8 cellular contexts compared by ENCODE assay signal in genomic region chr5:69042500-69042899, GRCh38. TPM values are rescaled to one million over a fixed set of nuclear protein-coding genes. Genes with fewer than 3 reads are reported as not detected.
DNase-seq lines count a peak whose midpoint lies in the region; ATAC-seq and TF ChIP-seq lines count a peak whose summit lies in the region.

No MANE protein-coding gene starts in this region.

- peak overlapping the region; percentile 76 for H3K27ac Mint-ChIP-seq in activated CD4-positive, alpha-beta memory T cell treated with anti-CD3 and anti-CD28 coated beads for 36 hours

- no peak overlapping the region for H3K4me3 ChIP-seq in parathyroid adenoma (ENCODE audit: low read depth, low read length)
- H3K4me3 ChIP-seq in mesendoderm (ENCODE audit: low read length): no peak overlapping the region
- H3K4me3 ChIP-seq in BE2C (ENCODE audit: low read depth, low read length): no peak overlapping the region; the same call in 1 of the 2 replicates

- no peak overlapping the region for H4K8ac ChIP-seq in mesendoderm (ENCODE audit: low read depth, low read length)

- H2AFZ ChIP-seq in parathyroid adenoma: peak overlapping the region; percentile 80

- H3K79me2 ChIP-seq in parathyroid adenoma (no peaks in the 10 kb centered on the region), mesendoderm (ENCODE audit: control insufficient read depth, insufficient read depth, low read length) (no peaks in the 10 kb centered on the region)

- no peaks in the 10 kb centered on the region for H3K27me3 ChIP-seq in parathyroid adenoma (ENCODE audit: control insufficient read depth, insufficient read depth, low read length)
- H3K27me3 ChIP-seq in mesendoderm (ENCODE audit: insufficient read depth, low read length, poor library complexity): no peaks in the 10 kb centered on the region
- no peaks in the 10 kb centered on the region for H3K27me3 ChIP-seq in BE2C

- H4K5ac ChIP-seq in mesendoderm (ENCODE audit: low read length): no peak overlapping the region

- H2AK5ac ChIP-seq in mesendoderm (ENCODE audit: low read length): no peak overlapping the region

- H3K9me3 ChIP-seq in parathyroid adenoma (ENCODE audit: control insufficient read depth, low read length): no peaks in the 10 kb centered on the region
- no peaks in the 10 kb centered on the region for H3K9me3 ChIP-seq in BE2C

- H2BK120ac ChIP-seq in mesendoderm (ENCODE audit: low read depth, low read length): no peak overlapping the region

- H3K18ac ChIP-seq in mesendoderm (ENCODE audit: low read length): no peak overlapping the region

- CTCF ChIA-PET in activated CD4-positive, alpha-beta memory T cell treated with anti-CD3 and anti-CD28 coated beads for 36 hours (lab: Charles Lee): interaction anchor here (0.6 to 3.8 kb wide), 13 partner anchors 8 to 337 kb away, joined by 3 to 26 read pairs (median 3); partner anchors contain the start of genes CCDC125, CENPH and SLC30A5

- H3K9ac ChIP-seq in parathyroid adenoma (no peak overlapping the region), mesendoderm (ENCODE audit: low read length) (no peak overlapping the region)

- no peaks in the 10 kb centered on the region for H3K79me1 ChIP-seq in mesendoderm (ENCODE audit: low read length)

- no CpG with 5 or more reads among the region's 2 CpGs for WGBS in mesendoderm (ENCODE audit: extremely low coverage, insufficient coverage, low lambda C conversion rate)

- TF ChIP-seq CTCF in parathyroid adenoma (IDR thresholded peaks at IDR 0.05) (no peak), BE2C (IDR thresholded peaks at IDR 0.05; ENCODE audit: low read depth, low read length) (no peak)

- peak overlapping the region; percentile 92 for H3K4me2 ChIP-seq in parathyroid adenoma (ENCODE audit: low read length)
- no peak overlapping the region for H3K4me2 ChIP-seq in mesendoderm (ENCODE audit: low read length)

- no peak for DNase-seq in activated CD4-positive, alpha-beta memory T cell treated with anti-CD3 and anti-CD28 coated beads for 36 hours
- DNase-seq in HK-2 (ENCODE audit: unreplicated experiment) (no peak), mesendoderm (no peak), BE2C (no peak)
- DNase-seq in activated CD4-positive, alpha-beta T cell treated with anti-CD3 and anti-CD28 coated beads, Interleukin-2, amount 50 U/mL, for 4 hours: no peak

- no peak overlapping the region for H3K23ac ChIP-seq in mesendoderm (ENCODE audit: low read length)

- no peaks in the 10 kb centered on the region for H3K36me3 Mint-ChIP-seq in activated CD4-positive, alpha-beta memory T cell treated with anti-CD3 and anti-CD28 coated beads for 36 hours

- H3K56ac ChIP-seq in mesendoderm (ENCODE audit: low read length): no peak overlapping the region

- ATAC-seq in GM18868 (IDR thresholded peaks at IDR 0.05; ENCODE audit: unreplicated experiment): peak; percentile 37
- peak; percentile 20 for ATAC-seq in HG02623 (IDR thresholded peaks at IDR 0.05; ENCODE audit: unreplicated experiment)

- intact Hi-C loops in activated CD4-positive, alpha-beta memory T cell treated with anti-CD3 and anti-CD28 coated beads for 36 hours (cut with micrococcal nuclease): loop anchor here (2.0 to 10.0 kb wide), 4 partner anchors 122 to 326 kb away; partner anchors contain the start of genes AK6, CCNB1, RAD17 and TAF9

- H3K4me1 Mint-ChIP-seq in activated CD4-positive, alpha-beta memory T cell treated with anti-CD3 and anti-CD28 coated beads for 36 hours (ENCODE audit: low read depth): peaks cover 8% of the 10 kb centered on the region

- POLR2A ChIA-PET in activated CD4-positive, alpha-beta memory T cell treated with anti-CD3 and anti-CD28 coated beads for 36 hours (lab: Charles Lee): no interaction called here

- no peak overlapping the region for H2BK15ac ChIP-seq in mesendoderm (replicated peaks; ENCODE audit: low read depth)

- H3K4me1 ChIP-seq in parathyroid adenoma: no peaks in the 10 kb centered on the region
- H3K4me1 ChIP-seq in mesendoderm (ENCODE audit: control insufficient read depth, low read depth, low read length): no peaks in the 10 kb centered on the region
- peaks cover 11% of the 10 kb centered on the region for H3K4me1 ChIP-seq in BE2C

- no peaks in the 10 kb centered on the region for H3K36me3 ChIP-seq in parathyroid adenoma (ENCODE audit: control insufficient read depth, insufficient read depth, low read length)
- H3K36me3 ChIP-seq in mesendoderm (ENCODE audit: control insufficient read depth, insufficient read depth, low read length): no peaks in the 10 kb centered on the region
- H3K36me3 ChIP-seq in BE2C: no peaks in the 10 kb centered on the region

- H3K27me3 Mint-ChIP-seq in activated CD4-positive, alpha-beta memory T cell treated with anti-CD3 and anti-CD28 coated beads for 36 hours: no peaks in the 10 kb centered on the region

- peak overlapping the region; percentile 84 for H3K27ac ChIP-seq in parathyroid adenoma
- H3K27ac ChIP-seq in mesendoderm (ENCODE audit: low read depth, low read length): no peak overlapping the region

- H3K4ac ChIP-seq in mesendoderm (ENCODE audit: low read depth, low read length): no peak overlapping the region

- H2BK5ac ChIP-seq in mesendoderm (ENCODE audit: low read length): no peak overlapping the region

- H3K4me3 Mint-ChIP-seq in activated CD4-positive, alpha-beta memory T cell treated with anti-CD3 and anti-CD28 coated beads for 36 hours: no peak overlapping the region

- H3K9me3 Mint-ChIP-seq in activated CD4-positive, alpha-beta memory T cell treated with anti-CD3 and anti-CD28 coated beads for 36 hours: no peaks in the 10 kb centered on the region

RNA-seq across cellular contexts. Expression of gene SLC30A5, which starts 51.3 kb away (rescaled TPM):
- total RNA-seq in activated CD4-positive, alpha-beta memory T cell treated with anti-CD3 and anti-CD28 coated beads for 36 hours: 10 to 100 TPM; 42.8 to 49.0 TPM
- polyA plus RNA-seq in mesendoderm (2013, experiment 1 of 2): 29.4 TPM
- 31.9 TPM for polyA plus RNA-seq in mesendoderm (2013, experiment 2 of 2)
- 104 TPM for polyA plus RNA-seq in BE2C (2012; ENCODE audit: insufficient read depth, insufficient read length, low read depth)
